ENCODE assay signal across 23 cellular contexts in genomic region chr6:44524491-44525227, GRCh38.
DNase-seq lines count a peak whose midpoint lies in the region; ATAC-seq and TF ChIP-seq lines count a peak whose summit lies in the region.
"Had no signal": no experiment of that assay in that cellular context is flagged by ENCODE, and none has a peak within 500 bp of the region (broad histone marks: within the 10 kb centered on the region; RNA-seq: fewer than 3 reads in every experiment).

No MANE protein-coding gene starts in this region.

- no peak overlapping the region for H3K4ac ChIP-seq in H9 (ENCODE audit: low read depth, low read length)

- no peak overlapping the region for H3K4me2 ChIP-seq in H9 (ENCODE audit: insufficient read depth, insufficient read length, low read length)
- H3K4me2 ChIP-seq: GM23338 had no signal

- no peaks in the 10 kb centered on the region for H3K79me1 ChIP-seq in H9 (ENCODE audit: insufficient read depth, low read depth, low read length, poor library complexity, severe bottlenecking)

- H2BK120ac ChIP-seq in H9 (ENCODE audit: low read depth, low read length, poor library complexity, severe bottlenecking), result no peak overlapping the region

- no peak overlapping the region for H2BK5ac ChIP-seq in H9 (ENCODE audit: insufficient read length, low read length)

- no peak overlapping the region for H2BK20ac ChIP-seq in H9 (ENCODE audit: low read depth, low read length, poor library complexity, severe bottlenecking)

- H3K4me1 Mint-ChIP-seq in activated CD4-positive, alpha-beta T cell treated with anti-CD3 and anti-CD28 coated beads, Interleukin-2, amount 10 ng/mL, durations not matched to agents 24 days and 14 days, result peaks cover 21% of the 10 kb centered on the region
- H3K4me1 Mint-ChIP-seq in H9 (peaks cover 12% of the 10 kb centered on the region in 2 experiments), osteocyte (ENCODE audit: unreplicated experiment) (no peaks in the 10 kb centered on the region)

- no peak overlapping the region for H3K56ac ChIP-seq in H9 (ENCODE audit: insufficient read length, low read depth, low read length)

- no peak overlapping the region for H4K91ac ChIP-seq in H9 (ENCODE audit: insufficient read length, low read depth, low read length)

- no peaks in the 10 kb centered on the region for H3K9me3 ChIP-seq in H9 (ENCODE audit: control insufficient read depth, low read depth, low read length)
- H3K9me3 ChIP-seq: BE2C, pancreas had no signal

- H3K27ac ChIP-seq in H9 (ENCODE audit: insufficient read length, low read depth, low read length), result no peak overlapping the region
- H3K27ac ChIP-seq: heart left ventricle, pancreas, stomach had no signal

- no peaks in the 10 kb centered on the region for H3K36me3 Mint-ChIP-seq in activated CD4-positive, alpha-beta T cell treated with anti-CD3 and anti-CD28 coated beads, Interleukin-2, amount 10 ng/mL, durations not matched to agents 24 days and 14 days (ENCODE audit: low read depth)
- H3K36me3 Mint-ChIP-seq in H9 (ENCODE audit: insufficient read depth in 1 of 3, low read depth in 3 of 3) (no peaks in the 10 kb centered on the region; a peak in 1 of 7 replicates), osteocyte (ENCODE audit: unreplicated experiment) (no peaks in the 10 kb centered on the region)

- no peak overlapping the region for H2AFZ ChIP-seq in H9 (ENCODE audit: low read length)
- H2AFZ ChIP-seq: GM23338 had no signal

- DNase-seq in activated CD4-positive, alpha-beta T cell treated with anti-CD3 and anti-CD28 coated beads, Interleukin-2, amount 10 ng/mL, durations not matched to agents 24 days and 14 days, result peak; percentile 60
- no peak for DNase-seq in activated CD4-positive, alpha-beta T cell treated with anti-CD3 and anti-CD28 coated beads, Interleukin-2, amount 50 U/mL, for 1 hour
- DNase-seq in H9 (no peak), RPMI8226 (peak; percentile 42), osteocyte (ENCODE audit: extremely low spot score, unreplicated experiment) (peak; percentile 48), omental fat pad (ENCODE audit: low spot score) (no peak), DMS53 (lab: John Stamatoyannopoulos, UW) (no peak)
- DNase-seq: activated T-cell treated with anti-CD3 and anti-CD28 coated beads, Interleukin-2, amount 50 U/mL, for 72 hours; BE2C; heart left ventricle; naive thymus-derived CD4-positive, alpha-beta T cell; NCI-H1417 treated with DMSO at 0.1 percent for 48 hours; NCI-H2171; NCI-H526; pancreas; right cardiac atrium; stomach; trophoblast cell had no signal

- no peaks in the 10 kb centered on the region for H3K79me2 ChIP-seq in H9 (ENCODE audit: insufficient read depth, low read length)

- no peak overlapping the region for H2BK15ac ChIP-seq in H9 (ENCODE audit: low read depth, low read length)

- H4K20me1 ChIP-seq in H9 (ENCODE audit: control insufficient read depth, insufficient read depth, insufficient read length), result no peaks in the 10 kb centered on the region

- peaks cover 4% of the 10 kb centered on the region for H3K9me3 Mint-ChIP-seq in activated CD4-positive, alpha-beta T cell treated with anti-CD3 and anti-CD28 coated beads, Interleukin-2, amount 10 ng/mL, durations not matched to agents 24 days and 14 days
- H3K9me3 Mint-ChIP-seq in H9 (peaks cover 4 to 7% of the 10 kb centered on the region in 2 experiments; a peak in 3 of 5 replicates), osteocyte (ENCODE audit: unreplicated experiment) (peaks cover 17% of the 10 kb centered on the region)

- H3K18ac ChIP-seq in H9 (ENCODE audit: insufficient read length, low read depth, low read length), result no peak overlapping the region

- H3K4me3 Mint-ChIP-seq in activated CD4-positive, alpha-beta T cell treated with anti-CD3 and anti-CD28 coated beads, Interleukin-2, amount 10 ng/mL, durations not matched to agents 24 days and 14 days, result no peak overlapping the region
- H3K4me3 Mint-ChIP-seq in H9, result no peak overlapping the region
- H3K4me3 Mint-ChIP-seq in osteocyte (ENCODE audit: unreplicated experiment), result no peak overlapping the region
- H3K4me3 Mint-ChIP-seq: activated naive CD4-positive, alpha-beta T cell treated with anti-CD3 and anti-CD28 coated beads, Interleukin-2, amount 50 U/mL, for 24 hours; activated T-cell treated with anti-CD3 and anti-CD28 coated beads, Interleukin-2, amount 50 U/mL, for 72 hours; GM23338 had no signal

- no peak overlapping the region for H3K9ac ChIP-seq in H9 (ENCODE audit: extremely low read depth, insufficient read length, low read length)

- peak overlapping the region; percentile 60; the same call in 1 of the 2 replicates for H3K14ac ChIP-seq in H9 (ENCODE audit: insufficient read depth, low read length)

- no peak overlapping the region for H4K8ac ChIP-seq in H9 (replicated peaks; ENCODE audit: insufficient read length, low read depth, low read length)

- no CpG with 5 or more reads among the region's 6 CpGs for WGBS in H9 (ENCODE audit: extremely low coverage, insufficient read length, low lambda C conversion rate)

- no peaks in the 10 kb centered on the region for H3K27me3 ChIP-seq in H9 (ENCODE audit: insufficient read depth, low read length)
- H3K27me3 ChIP-seq: heart left ventricle, pancreas had no signal

- H3K23me2 ChIP-seq in H9 (ENCODE audit: insufficient read length, low read depth, low read length, poor library complexity, severe bottlenecking), result no peaks in the 10 kb centered on the region

- no peak overlapping the region for H4K5ac ChIP-seq in H9 (ENCODE audit: insufficient read length, low read depth, low read length)

- no peak overlapping the region for H3K23ac ChIP-seq in H9 (ENCODE audit: insufficient read length, low read depth, low read length)

- no peaks in the 10 kb centered on the region for H3K27me3 Mint-ChIP-seq in activated CD4-positive, alpha-beta T cell treated with anti-CD3 and anti-CD28 coated beads, Interleukin-2, amount 10 ng/mL, durations not matched to agents 24 days and 14 days
- H3K27me3 Mint-ChIP-seq in H9 (ENCODE audit: low read depth), result no peaks in the 10 kb centered on the region; the same call in 1 of the 2 replicates
- H3K27me3 Mint-ChIP-seq in osteocyte (ENCODE audit: unreplicated experiment), result peaks cover 19% of the 10 kb centered on the region

- 0 out of 2 replicates have a peak, but pooled peaks cover 1% of the 10 kb centered on the region for H3K4me1 ChIP-seq in H9 (ENCODE audit: insufficient read depth, low read length)
- H3K4me1 ChIP-seq: BE2C, heart left ventricle, pancreas, stomach had no signal

- H2AK5ac ChIP-seq in H9 (ENCODE audit: insufficient read length, low read length), result no peak overlapping the region

- H3K27ac Mint-ChIP-seq in activated CD4-positive, alpha-beta T cell treated with anti-CD3 and anti-CD28 coated beads, Interleukin-2, amount 10 ng/mL, durations not matched to agents 24 days and 14 days, result no peak overlapping the region
- H3K27ac Mint-ChIP-seq in H9 (no peak overlapping the region), osteocyte (ENCODE audit: unreplicated experiment) (no peak overlapping the region)
- H3K27ac Mint-ChIP-seq: activated naive CD4-positive, alpha-beta T cell treated with anti-CD3 and anti-CD28 coated beads, Interleukin-2, amount 50 U/mL, for 24 hours; activated T-cell treated with anti-CD3 and anti-CD28 coated beads, Interleukin-2, amount 50 U/mL, for 72 hours; GM23338; naive thymus-derived CD4-positive, alpha-beta T cell had no signal

- no peak for ATAC-seq in omental fat pad (ENCODE audit: low FRiP score)
- no peak for ATAC-seq in GM21390 (IDR thresholded peaks at IDR 0.05; ENCODE audit: unreplicated experiment)
- ATAC-seq: activated CD4-positive, CD25-positive, alpha-beta regulatory T cell treated with anti-CD3 and anti-CD28 coated beads, Interleukin-2, amount 50 U/mL, for 24 hours; activated T-cell treated with anti-CD3 and anti-CD28 coated beads, Interleukin-2, amount 50 U/mL, for 72 hours; GM23338; heart left ventricle; left lobe of liver; naive thymus-derived CD4-positive, alpha-beta T cell; pancreas; right cardiac atrium had no signal

- no peak for TF ChIP-seq CTCF in H9 (conservative IDR thresholded peaks at IDR 0.05)
- no peak for TF ChIP-seq CTCF in osteocyte (IDR thresholded peaks at IDR 0.05)
- no peak for TF ChIP-seq CTCF in omental fat pad (IDR thresholded peaks at IDR 0.05)

- intact Hi-C loops in activated CD4-positive, alpha-beta T cell treated with anti-CD3 and anti-CD28 coated beads, Interleukin-2, amount 10 ng/mL, durations not matched to agents 24 days and 14 days (cut with micrococcal nuclease), result no loop called here

- H3T11ph ChIP-seq in H9 (ENCODE audit: low read length), result no peak overlapping the region

- H2BK12ac ChIP-seq in H9 (ENCODE audit: insufficient read length, low read depth, low read length), result no peak overlapping the region

Comparison
In these comparisons a context has a peak if more than half of its experiments do, and no peak if none do; other contexts are left out.
1. DNase-seq: peak in activated CD4-positive, alpha-beta T cell treated with anti-CD3 and anti-CD28 coated beads, Interleukin-2, amount 10 ng/mL, durations not matched to agents 24 days and 14 days (single experiment), RPMI8226 (single experiment) and osteocyte (single experiment); none in activated CD4-positive, alpha-beta T cell treated with anti-CD3 and anti-CD28 coated beads, Interleukin-2, amount 50 U/mL, for 1 hour (single experiment), H9 (single experiment), omental fat pad (single experiment) and DMS53 (single experiment).